Comparison of ENCODE assay signal across 12 cellular contexts in the genomic region with DNA sequence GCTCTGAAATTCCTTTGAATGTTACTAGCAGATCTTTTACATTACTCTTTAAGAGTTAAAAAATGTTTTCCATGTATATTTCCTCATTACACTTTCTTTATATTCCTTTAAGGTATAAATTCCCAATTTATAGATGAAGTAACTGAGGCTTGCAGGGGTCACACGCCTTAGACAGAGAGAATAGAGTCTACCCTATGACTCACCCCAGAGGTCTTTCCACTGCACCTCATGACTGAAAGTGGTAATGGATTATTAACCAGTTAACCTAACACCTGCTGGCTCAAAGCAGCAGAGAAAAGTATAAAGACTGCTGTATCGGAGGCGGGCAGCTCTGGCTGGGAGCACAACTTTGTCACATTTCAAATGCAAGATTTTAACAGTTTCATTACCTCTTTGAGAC. TPM values are rescaled to one million over a fixed set of nuclear protein-coding genes. Genes with fewer than 3 reads are reported as not detected.
A peak's percentile ranks its signal among the peaks of the same experiment; 100 is the strongest.
DNase-seq lines count a peak whose midpoint lies in the region; ATAC-seq and TF ChIP-seq lines count a peak whose summit lies in the region.
"Had no signal": no experiment of that assay in that cellular context is flagged by ENCODE, and none has a peak within 500 bp of the region (broad histone marks: within the 10 kb centered on the region; RNA-seq: fewer than 3 reads in every experiment).

No MANE protein-coding gene starts in this region.

- no peak overlapping the region for H3K27ac ChIP-seq in WERI-Rb-1
- H3K27ac ChIP-seq: upper lobe of left lung had no signal

- no peaks in the 10 kb centered on the region for H3K36me3 Mint-ChIP-seq in T-helper 17 cell (ENCODE audit: low read depth)

- DNase-seq in kidney glomerular epithelial cell (lab: John Stamatoyannopoulos, UW) (peak; percentile 51), NOMO-1 (lab: John Stamatoyannopoulos, UW; ENCODE audit: unreplicated experiment in 2 of 2) (no peak), WERI-Rb-1 (no peak), NCI-H510A treated with DMSO at 0.1 percent for 48 hours (lab: John Stamatoyannopoulos, UW) (no peak), T-helper 17 cell (no peak)
- DNase-seq: NCI-H2107, SW 1271, upper lobe of left lung had no signal

- H3K4me3 ChIP-seq in WERI-Rb-1 (ENCODE audit: low read depth, low read length): no peak overlapping the region
- H3K4me3 ChIP-seq: upper lobe of left lung had no signal

- H3K4me1 Mint-ChIP-seq in T-helper 17 cell: no peaks in the 10 kb centered on the region

- H3K9me3 ChIP-seq in WERI-Rb-1 (ENCODE audit: severe bottlenecking) (no peaks in the 10 kb centered on the region), T-helper 17 cell (ENCODE audit: control insufficient read depth, low read length, poor library complexity, severe bottlenecking) (no peaks in the 10 kb centered on the region)
- H3K9me3 ChIP-seq: upper lobe of left lung had no signal

- TF ChIP-seq CTCF in WERI-Rb-1 (IDR thresholded peaks at IDR 0.05; ENCODE audit: low read depth, low read length): no peak

- H3K27me3 ChIP-seq in WERI-Rb-1 (ENCODE audit: insufficient read depth, low read depth, severe bottlenecking): no peaks in the 10 kb centered on the region
- H3K27me3 ChIP-seq: upper lobe of left lung had no signal

- ATAC-seq in GM18517 (IDR thresholded peaks at IDR 0.05; ENCODE audit: unreplicated experiment): peak; percentile 86
- peak; percentile 92 for ATAC-seq in GM21423 (IDR thresholded peaks at IDR 0.05; ENCODE audit: unreplicated experiment)
- ATAC-seq in HG03108 (IDR thresholded peaks at IDR 0.05; ENCODE audit: unreplicated experiment): peak; percentile 91
- no peak for ATAC-seq in T-helper 17 cell

- no peak overlapping the region for H3K4me3 Mint-ChIP-seq in T-helper 17 cell
- H3K4me3 Mint-ChIP-seq: dendritic cell treated with granulocyte-macrophage colony-stimulating factor and Interleukin-4, amounts not matched to agents 40 ng/mL and 50 ng/mL, for 4 days had no signal

- H3K27ac Mint-ChIP-seq in T-helper 17 cell: no peak overlapping the region
- H3K27ac Mint-ChIP-seq: dendritic cell treated with granulocyte-macrophage colony-stimulating factor and Interleukin-4, amounts not matched to agents 40 ng/mL and 50 ng/mL, for 4 days had no signal

- no peaks in the 10 kb centered on the region for H3K36me3 ChIP-seq in WERI-Rb-1
- H3K36me3 ChIP-seq: upper lobe of left lung had no signal

- H3K27me3 Mint-ChIP-seq in T-helper 17 cell: peaks cover 18% of the 10 kb centered on the region
- H3K27me3 Mint-ChIP-seq: dendritic cell treated with granulocyte-macrophage colony-stimulating factor and Interleukin-4, amounts not matched to agents 40 ng/mL and 50 ng/mL, for 4 days had no signal

RNA-seq across cellular contexts. Expression of gene LDHAL6B, which starts 37.7 kb away (rescaled TPM):
- total RNA-seq in T-helper 17 cell: not detected
